Comparison of ENCODE assay signal across 1 cellular context in the genomic region with DNA sequence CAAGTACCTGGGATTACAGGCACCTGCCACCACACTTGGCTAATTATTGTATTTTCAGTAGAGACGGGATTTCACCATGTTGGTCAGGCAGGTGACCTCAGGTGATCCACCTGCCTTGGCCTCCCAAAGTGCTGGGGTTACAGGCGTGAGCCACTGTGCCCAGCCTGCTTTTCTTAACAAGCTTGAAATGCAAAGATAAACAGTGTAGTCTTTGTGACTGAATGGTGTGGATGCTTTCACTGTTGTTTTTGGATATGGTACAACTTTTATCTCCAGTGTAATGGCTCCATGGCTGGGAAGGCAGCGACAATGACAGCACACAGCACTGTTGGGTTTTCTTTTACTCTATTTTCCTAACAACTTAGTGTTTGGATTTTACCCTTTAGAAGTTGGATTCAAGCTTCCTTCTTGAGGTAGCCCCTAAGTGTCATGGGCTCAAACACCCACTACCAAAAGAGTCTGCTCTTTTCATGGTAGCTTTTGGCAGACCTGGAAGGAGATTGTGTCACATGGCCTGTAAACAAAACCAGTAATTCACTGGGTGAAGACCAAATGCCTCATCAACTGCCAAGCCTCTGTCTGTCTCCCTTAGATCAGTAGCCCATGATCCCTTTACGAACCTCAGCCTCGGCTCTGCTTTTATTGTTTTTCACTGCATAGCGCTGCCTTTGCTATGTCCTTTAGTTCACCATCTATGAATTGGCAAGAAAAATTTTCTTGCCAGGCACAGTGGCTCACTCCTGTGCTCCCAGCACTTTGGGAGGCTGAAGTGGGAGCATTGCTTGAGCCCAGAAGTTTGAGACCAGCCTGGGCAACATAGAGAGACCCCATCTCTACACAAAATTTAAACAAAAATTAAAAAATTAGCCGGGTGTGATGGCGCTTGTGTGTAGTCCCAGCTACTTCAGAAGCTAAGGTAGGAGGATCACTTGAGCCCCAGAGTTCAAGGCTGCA.
TF ChIP-seq lines count a peak whose summit lies in the region.

No MANE protein-coding gene starts in this region.

TF ChIP-seq in HEK293, 187 proteins besides CTCF, POLR2A, EP300 and RAD21 (continued from another document and continues in another):
- TF ChIP-seq, protein P1, sequence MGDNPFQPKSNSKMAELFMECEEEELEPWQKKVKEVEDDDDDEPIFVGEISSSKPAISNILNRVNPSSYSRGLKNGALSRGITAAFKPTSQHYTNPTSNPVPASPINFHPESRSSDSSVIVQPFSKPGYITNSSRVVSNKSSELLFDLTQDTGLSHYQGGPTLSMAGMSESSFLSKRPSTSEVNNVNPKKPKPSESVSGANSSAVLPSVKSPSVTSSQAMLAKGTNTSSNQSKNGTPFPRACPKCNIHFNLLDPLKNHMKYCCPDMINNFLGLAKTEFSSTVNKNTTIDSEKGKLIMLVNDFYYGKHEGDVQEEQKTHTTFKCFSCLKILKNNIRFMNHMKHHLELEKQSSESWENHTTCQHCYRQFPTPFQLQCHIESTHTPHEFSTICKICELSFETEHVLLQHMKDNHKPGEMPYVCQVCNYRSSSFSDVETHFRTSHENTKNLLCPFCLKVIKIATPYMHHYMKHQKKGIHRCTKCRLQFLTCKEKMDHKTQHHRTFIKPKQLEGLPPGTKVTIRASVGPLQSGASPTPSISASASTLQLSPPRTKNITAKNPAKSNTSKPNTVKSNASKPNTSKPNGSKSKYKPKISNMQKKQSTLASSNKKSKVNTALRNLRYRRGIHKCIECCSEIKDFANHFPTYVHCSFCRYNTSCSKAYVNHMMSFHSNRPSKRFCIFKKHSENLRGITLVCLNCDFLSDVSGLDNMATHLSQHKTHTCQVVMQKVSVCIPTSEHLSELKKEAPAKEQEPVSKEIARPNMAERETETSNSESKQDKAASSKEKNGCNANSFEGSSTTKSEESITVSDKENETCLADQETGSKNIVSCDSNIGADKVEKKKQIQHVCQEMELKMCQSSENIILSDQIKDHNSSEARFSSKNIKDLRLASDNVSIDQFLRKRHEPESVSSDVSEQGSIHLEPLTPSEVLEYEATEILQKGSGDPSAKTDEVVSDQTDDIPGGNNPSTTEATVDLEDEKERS (tag by site-specific recombination; IDR thresholded peaks at IDR 0.05) = no peak
- TF ChIP-seq ZNF311 (tag by site-specific recombination; IDR thresholded peaks at IDR 0.05; ENCODE audit: borderline replicate concordance) = no peak
- no peak for TF ChIP-seq ZIC2 (tag by site-specific recombination; IDR thresholded peaks at IDR 0.05)
- TF ChIP-seq, protein P2, sequence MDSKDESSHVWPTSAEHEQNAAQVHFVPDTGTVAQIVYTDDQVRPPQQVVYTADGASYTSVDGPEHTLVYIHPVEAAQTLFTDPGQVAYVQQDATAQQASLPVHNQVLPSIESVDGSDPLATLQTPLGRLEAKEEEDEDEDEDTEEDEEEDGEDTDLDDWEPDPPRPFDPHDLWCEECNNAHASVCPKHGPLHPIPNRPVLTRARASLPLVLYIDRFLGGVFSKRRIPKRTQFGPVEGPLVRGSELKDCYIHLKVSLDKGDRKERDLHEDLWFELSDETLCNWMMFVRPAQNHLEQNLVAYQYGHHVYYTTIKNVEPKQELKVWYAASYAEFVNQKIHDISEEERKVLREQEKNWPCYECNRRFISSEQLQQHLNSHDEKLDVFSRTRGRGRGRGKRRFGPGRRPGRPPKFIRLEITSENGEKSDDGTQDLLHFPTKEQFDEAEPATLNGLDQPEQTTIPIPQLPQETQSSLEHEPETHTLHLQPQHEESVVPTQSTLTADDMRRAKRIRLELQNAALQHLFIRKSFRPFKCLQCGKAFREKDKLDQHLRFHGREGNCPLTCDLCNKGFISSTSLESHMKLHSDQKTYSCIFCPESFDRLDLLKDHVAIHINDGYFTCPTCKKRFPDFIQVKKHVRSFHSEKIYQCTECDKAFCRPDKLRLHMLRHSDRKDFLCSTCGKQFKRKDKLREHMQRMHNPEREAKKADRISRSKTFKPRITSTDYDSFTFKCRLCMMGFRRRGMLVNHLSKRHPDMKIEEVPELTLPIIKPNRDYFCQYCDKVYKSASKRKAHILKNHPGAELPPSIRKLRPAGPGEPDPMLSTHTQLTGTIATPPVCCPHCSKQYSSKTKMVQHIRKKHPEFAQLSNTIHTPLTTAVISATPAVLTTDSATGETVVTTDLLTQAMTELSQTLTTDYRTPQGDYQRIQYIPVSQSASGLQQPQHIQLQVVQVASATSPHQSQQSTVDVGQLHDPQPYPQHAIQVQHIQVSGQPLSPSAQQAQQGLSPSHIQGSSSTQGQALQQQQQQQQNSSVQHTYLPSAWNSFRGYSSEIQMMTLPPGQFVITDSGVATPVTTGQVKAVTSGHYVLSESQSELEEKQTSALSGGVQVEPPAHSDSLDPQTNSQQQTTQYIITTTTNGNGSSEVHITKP (tag by site-specific recombination; IDR thresholded peaks at IDR 0.05) = peak; percentile 46; the same call in 1 of the 2 replicates
- TF ChIP-seq YY1 (tag by site-specific recombination; IDR thresholded peaks at IDR 0.05) = no peak
- TF ChIP-seq, protein P3, sequence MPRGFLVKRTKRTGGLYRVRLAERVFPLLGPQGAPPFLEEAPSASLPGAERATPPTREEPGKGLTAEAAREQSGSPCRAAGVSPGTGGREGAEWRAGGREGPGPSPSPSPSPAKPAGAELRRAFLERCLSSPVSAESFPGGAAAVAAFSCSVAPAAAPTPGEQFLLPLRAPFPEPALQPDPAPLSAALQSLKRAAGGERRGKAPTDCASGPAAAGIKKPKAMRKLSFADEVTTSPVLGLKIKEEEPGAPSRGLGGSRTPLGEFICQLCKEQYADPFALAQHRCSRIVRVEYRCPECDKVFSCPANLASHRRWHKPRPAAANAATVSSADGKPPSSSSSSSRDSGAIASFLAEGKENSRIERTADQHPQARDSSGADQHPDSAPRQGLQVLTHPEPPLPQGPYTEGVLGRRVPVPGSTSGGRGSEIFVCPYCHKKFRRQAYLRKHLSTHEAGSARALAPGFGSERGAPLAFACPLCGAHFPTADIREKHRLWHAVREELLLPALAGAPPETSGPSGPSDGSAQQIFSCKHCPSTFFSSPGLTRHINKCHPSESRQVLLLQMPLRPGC (tag by site-specific recombination; IDR thresholded peaks at IDR 0.05) = 0 out of 2 replicates have a peak, but pooled peaks have one; percentile 46
- TF ChIP-seq, protein P4, sequence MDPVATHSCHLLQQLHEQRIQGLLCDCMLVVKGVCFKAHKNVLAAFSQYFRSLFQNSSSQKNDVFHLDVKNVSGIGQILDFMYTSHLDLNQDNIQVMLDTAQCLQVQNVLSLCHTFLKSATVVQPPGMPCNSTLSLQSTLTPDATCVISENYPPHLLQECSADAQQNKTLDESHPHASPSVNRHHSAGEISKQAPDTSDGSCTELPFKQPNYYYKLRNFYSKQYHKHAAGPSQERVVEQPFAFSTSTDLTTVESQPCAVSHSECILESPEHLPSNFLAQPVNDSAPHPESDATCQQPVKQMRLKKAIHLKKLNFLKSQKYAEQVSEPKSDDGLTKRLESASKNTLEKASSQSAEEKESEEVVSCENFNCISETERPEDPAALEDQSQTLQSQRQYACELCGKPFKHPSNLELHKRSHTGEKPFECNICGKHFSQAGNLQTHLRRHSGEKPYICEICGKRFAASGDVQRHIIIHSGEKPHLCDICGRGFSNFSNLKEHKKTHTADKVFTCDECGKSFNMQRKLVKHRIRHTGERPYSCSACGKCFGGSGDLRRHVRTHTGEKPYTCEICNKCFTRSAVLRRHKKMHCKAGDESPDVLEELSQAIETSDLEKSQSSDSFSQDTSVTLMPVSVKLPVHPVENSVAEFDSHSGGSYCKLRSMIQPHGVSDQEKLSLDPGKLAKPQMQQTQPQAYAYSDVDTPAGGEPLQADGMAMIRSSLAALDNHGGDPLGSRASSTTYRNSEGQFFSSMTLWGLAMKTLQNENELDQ (tag by site-specific recombination; IDR thresholded peaks at IDR 0.05; ENCODE audit: low read depth) = no peak
- TF ChIP-seq ZNF629 (tag by site-specific recombination; IDR thresholded peaks at IDR 0.05) = peak; percentile 70
- TF ChIP-seq SP3 (tag by site-specific recombination; IDR thresholded peaks at IDR 0.05) = 0 out of 2 replicates have a peak, but pooled peaks have one; percentile 13
- TF ChIP-seq, protein P5, sequence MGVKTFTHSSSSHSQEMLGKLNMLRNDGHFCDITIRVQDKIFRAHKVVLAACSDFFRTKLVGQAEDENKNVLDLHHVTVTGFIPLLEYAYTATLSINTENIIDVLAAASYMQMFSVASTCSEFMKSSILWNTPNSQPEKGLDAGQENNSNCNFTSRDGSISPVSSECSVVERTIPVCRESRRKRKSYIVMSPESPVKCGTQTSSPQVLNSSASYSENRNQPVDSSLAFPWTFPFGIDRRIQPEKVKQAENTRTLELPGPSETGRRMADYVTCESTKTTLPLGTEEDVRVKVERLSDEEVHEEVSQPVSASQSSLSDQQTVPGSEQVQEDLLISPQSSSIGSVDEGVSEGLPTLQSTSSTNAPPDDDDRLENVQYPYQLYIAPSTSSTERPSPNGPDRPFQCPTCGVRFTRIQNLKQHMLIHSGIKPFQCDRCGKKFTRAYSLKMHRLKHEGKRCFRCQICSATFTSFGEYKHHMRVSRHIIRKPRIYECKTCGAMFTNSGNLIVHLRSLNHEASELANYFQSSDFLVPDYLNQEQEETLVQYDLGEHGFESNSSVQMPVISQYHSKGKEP (tag by site-specific recombination; IDR thresholded peaks at IDR 0.05) = peak; percentile 33; the same call in 1 of the 2 replicates
- TF ChIP-seq ZNF555 (tag by site-specific recombination; conservative IDR thresholded peaks at IDR 0.05) = no peak
- TF ChIP-seq ZNF544 (tag by site-specific recombination; IDR thresholded peaks at IDR 0.05) = no peak
- TF ChIP-seq, protein P6, sequence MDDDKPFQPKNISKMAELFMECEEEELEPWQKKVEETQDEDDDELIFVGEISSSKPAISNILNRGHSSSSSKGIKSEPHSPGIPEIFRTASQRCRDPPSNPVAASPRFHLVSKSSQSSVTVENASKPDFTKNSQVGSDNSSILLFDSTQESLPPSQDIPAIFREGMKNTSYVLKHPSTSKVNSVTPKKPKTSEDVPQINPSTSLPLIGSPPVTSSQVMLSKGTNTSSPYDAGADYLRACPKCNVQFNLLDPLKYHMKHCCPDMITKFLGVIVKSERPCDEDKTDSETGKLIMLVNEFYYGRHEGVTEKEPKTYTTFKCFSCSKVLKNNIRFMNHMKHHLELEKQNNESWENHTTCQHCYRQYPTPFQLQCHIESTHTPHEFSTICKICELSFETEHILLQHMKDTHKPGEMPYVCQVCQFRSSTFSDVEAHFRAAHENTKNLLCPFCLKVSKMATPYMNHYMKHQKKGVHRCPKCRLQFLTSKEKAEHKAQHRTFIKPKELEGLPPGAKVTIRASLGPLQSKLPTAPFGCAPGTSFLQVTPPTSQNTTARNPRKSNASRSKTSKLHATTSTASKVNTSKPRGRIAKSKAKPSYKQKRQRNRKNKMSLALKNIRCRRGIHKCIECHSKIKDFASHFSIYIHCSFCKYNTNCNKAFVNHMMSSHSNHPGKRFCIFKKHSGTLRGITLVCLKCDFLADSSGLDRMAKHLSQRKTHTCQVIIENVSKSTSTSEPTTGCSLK (tag by site-specific recombination; IDR thresholded peaks at IDR 0.05) = no peak
- TF ChIP-seq, protein P7, sequence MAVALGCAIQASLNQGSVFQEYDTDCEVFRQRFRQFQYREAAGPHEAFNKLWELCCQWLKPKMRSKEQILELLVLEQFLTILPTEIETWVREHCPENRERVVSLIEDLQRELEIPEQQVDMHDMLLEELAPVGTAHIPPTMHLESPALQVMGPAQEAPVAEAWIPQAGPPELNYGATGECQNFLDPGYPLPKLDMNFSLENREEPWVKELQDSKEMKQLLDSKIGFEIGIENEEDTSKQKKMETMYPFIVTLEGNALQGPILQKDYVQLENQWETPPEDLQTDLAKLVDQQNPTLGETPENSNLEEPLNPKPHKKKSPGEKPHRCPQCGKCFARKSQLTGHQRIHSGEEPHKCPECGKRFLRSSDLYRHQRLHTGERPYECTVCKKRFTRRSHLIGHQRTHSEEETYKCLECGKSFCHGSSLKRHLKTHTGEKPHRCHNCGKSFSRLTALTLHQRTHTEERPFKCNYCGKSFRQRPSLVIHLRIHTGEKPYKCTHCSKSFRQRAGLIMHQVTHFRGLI (tag by site-specific recombination; IDR thresholded peaks at IDR 0.05) = peak; percentile 81; the same call in 1 of the 2 replicates
- TF ChIP-seq ZNF473 (tag by site-specific recombination; IDR thresholded peaks at IDR 0.05) = no peak
- TF ChIP-seq, protein P8, sequence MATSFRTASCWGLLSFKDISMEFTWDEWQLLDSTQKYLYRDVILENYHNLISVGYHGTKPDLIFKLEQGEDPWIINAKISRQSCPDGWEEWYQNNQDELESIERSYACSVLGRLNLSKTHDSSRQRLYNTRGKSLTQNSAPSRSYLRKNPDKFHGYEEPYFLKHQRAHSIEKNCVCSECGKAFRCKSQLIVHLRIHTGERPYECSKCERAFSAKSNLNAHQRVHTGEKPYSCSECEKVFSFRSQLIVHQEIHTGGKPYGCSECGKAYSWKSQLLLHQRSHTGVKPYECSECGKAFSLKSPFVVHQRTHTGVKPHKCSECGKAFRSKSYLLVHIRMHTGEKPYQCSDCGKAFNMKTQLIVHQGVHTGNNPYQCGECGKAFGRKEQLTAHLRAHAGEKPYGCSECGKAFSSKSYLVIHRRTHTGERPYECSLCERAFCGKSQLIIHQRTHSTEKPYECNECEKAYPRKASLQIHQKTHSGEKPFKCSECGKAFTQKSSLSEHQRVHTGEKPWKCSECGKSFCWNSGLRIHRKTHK (tag by site-specific recombination; IDR thresholded peaks at IDR 0.05) = no peak
- TF ChIP-seq ZNF169 (tag by site-specific recombination; IDR thresholded peaks at IDR 0.05) = no peak
- no peak for TF ChIP-seq ZNF777 (tag by site-specific recombination; IDR thresholded peaks at IDR 0.05; ENCODE audit: borderline replicate concordance)
- peak; percentile 68 for TF ChIP-seq ZNF366 (tag by site-specific recombination; conservative IDR thresholded peaks at IDR 0.05)
- peak; percentile 73; the same call in 1 of the 2 replicates for TF ChIP-seq ZXDB (tag by site-specific recombination; IDR thresholded peaks at IDR 0.05)
- TF ChIP-seq, protein P9, sequence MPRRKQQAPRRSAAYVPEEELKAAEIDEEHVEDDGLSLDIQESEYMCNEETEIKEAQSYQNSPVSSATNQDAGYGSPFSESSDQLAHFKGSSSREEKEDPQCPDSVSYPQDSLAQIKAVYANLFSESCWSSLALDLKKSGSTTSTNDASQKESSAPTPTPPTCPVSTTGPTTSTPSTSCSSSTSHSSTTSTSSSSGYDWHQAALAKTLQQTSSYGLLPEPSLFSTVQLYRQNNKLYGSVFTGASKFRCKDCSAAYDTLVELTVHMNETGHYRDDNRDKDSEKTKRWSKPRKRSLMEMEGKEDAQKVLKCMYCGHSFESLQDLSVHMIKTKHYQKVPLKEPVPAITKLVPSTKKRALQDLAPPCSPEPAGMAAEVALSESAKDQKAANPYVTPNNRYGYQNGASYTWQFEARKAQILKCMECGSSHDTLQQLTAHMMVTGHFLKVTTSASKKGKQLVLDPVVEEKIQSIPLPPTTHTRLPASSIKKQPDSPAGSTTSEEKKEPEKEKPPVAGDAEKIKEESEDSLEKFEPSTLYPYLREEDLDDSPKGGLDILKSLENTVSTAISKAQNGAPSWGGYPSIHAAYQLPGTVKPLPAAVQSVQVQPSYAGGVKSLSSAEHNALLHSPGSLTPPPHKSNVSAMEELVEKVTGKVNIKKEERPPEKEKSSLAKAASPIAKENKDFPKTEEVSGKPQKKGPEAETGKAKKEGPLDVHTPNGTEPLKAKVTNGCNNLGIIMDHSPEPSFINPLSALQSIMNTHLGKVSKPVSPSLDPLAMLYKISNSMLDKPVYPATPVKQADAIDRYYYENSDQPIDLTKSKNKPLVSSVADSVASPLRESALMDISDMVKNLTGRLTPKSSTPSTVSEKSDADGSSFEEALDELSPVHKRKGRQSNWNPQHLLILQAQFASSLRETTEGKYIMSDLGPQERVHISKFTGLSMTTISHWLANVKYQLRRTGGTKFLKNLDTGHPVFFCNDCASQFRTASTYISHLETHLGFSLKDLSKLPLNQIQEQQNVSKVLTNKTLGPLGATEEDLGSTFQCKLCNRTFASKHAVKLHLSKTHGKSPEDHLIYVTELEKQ (tag by site-specific recombination; IDR thresholded peaks at IDR 0.05; ENCODE audit: borderline replicate concordance) = peak; percentile 36; the same call in 1 of the 2 replicates
- no peak for TF ChIP-seq GFI1B (tag by site-specific recombination; IDR thresholded peaks at IDR 0.05)
- peak; percentile 63 for TF ChIP-seq ZNF843 (tag by site-specific recombination; IDR thresholded peaks at IDR 0.05)
- TF ChIP-seq ZNF654 (tag by site-specific recombination; IDR thresholded peaks at IDR 0.05; ENCODE audit: low read depth) = no peak
- no peak for TF ChIP-seq ZNF792 (tag by site-specific recombination; IDR thresholded peaks at IDR 0.05)
